In the genomic region with DNA sequence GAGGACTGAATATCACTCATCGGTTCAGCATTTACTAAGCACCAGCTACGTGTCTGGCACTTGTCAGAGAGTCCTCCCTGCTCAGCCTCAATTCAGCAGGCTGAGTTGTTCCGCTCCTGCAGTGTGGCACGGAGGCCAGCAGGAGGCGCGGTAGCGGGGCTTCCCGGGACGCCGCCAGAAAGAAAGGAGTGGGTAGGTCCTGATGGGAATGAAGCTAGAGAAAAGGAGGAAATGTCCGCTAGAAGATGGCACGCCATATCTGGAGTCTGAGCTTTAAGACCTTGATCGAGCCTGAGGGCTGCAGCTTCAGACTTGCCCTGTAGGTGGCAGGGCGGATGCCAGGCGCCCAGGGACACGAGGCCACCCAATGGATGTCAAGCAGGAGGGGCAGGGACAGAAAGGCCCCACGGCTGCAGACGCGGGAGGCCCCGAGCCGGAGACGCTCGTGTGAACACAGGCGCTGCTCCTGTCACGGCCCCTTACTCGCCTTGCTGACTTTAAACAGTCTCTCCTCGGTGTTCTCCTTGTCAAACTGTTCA, we compare ENCODE assay signal across 9 cellular contexts. TPM values are rescaled to one million over a fixed set of nuclear protein-coding genes. Genes with fewer than 3 reads are reported as not detected.
DNase-seq lines count a peak whose midpoint lies in the region; ATAC-seq, FAIRE-seq and TF ChIP-seq lines count a peak whose summit lies in the region.
"Had no signal": no experiment of that assay in that cellular context is flagged by ENCODE, and none has a peak within 500 bp of the region (broad histone marks: within the 10 kb centered on the region; RNA-seq: fewer than 3 reads in every experiment).

No MANE protein-coding gene starts in this region.

- H3K9me3 ChIP-seq in endothelial cell of umbilical vein (replicated peaks; ENCODE audit: control insufficient read depth, insufficient read depth, low read length) (no peaks in the 10 kb centered on the region), mucosa of rectum (ENCODE audit: control insufficient read depth in 2 of 2, low read length in 2 of 2) (no peaks in the 10 kb centered on the region)

- in situ Hi-C loops in Caki2 (cut with HindIII; ENCODE audit: low pct_unique_long_range_greater_than_20kb, low sequenced_read_pairs), result no loop called here

- H3K4me3 ChIP-seq in endothelial cell of umbilical vein (replicated peaks in 1 of 3; ENCODE audit: insufficient read depth in 1 of 3, low read depth in 1 of 3, low read length in 3 of 3), result no peak overlapping the region
- peak overlapping the region in 1 of 2 donors; percentile 1 for H3K4me3 ChIP-seq in mucosa of rectum (ENCODE audit: low read length in 2 of 2)

- BruUV-seq in endothelial cell of umbilical vein (replicated peaks; lab: Mats Ljungman, UMichigan), result no TSS peak

- H3K4me2 ChIP-seq in endothelial cell of umbilical vein (ENCODE audit: insufficient read depth, low read length), result no peak overlapping the region

- no peak for ATAC-seq in HG02763 (IDR thresholded peaks at IDR 0.05; ENCODE audit: unreplicated experiment)

- H3K9ac ChIP-seq in endothelial cell of umbilical vein (replicated peaks; ENCODE audit: extremely low read depth, insufficient read depth, low read length) (no peak overlapping the region), mucosa of rectum (ENCODE audit: low read depth in 1 of 2, low read length in 2 of 2) (peak overlapping the region in 1 of 2 donors; percentile 37)

- POLR2A ChIA-PET in activated CD4-positive, alpha-beta memory T cell treated with anti-CD3 and anti-CD28 coated beads, Interleukin-2, amount 10 ng/mL, durations not matched to agents 7 days and 5 days (lab: Charles Lee), result interaction anchor here (1.0 kb wide), 1 partner anchor 37 kb away, joined by 4 read pairs; no protein-coding TSS in a partner anchor
- POLR2A ChIA-PET in endothelial cell of umbilical vein (lab: Charles Lee), result interaction anchor here (0.7 to 1.2 kb wide), 3 partner anchors 36 to 166 kb away, joined by 3 to 10 read pairs (median 3); partner anchors contain the start of gene BPHL

- peak overlapping the region; percentile 12 for H2AFZ ChIP-seq in endothelial cell of umbilical vein (ENCODE audit: low read depth, low read length)

- no peaks in the 10 kb centered on the region for H3K4me1 Mint-ChIP-seq in activated CD4-positive, alpha-beta memory T cell treated with anti-CD3 and anti-CD28 coated beads, Interleukin-2, amount 10 ng/mL, durations not matched to agents 7 days and 5 days

- peak; percentile 97 for DNase-seq in Caki2 (ENCODE audit: low read depth)
- peak; percentile 52 for DNase-seq in H4 (ENCODE audit: low spot score)
- peak; percentile 83 to 91 for DNase-seq in NCI-H526 (lab: John Stamatoyannopoulos, UW)
- peak; percentile 48 for DNase-seq in activated CD4-positive, alpha-beta memory T cell treated with anti-CD3 and anti-CD28 coated beads, Interleukin-2, amount 10 ng/mL, durations not matched to agents 7 days and 5 days
- peak; percentile 92 for DNase-seq in endothelial cell of umbilical vein (ENCODE audit: low read depth, low spot score)
- DNase-seq in stimulated activated naive CD4-positive, alpha-beta T cell (lab: John Stamatoyannopoulos, UW), result peak in 4 of 6 experiments; percentile 9 to 22 (median 10)

- peak; percentile 97 for FAIRE-seq in endothelial cell of umbilical vein (lab: Jason Lieb, UNC)
- FAIRE-seq: colon had no signal

- no peaks in the 10 kb centered on the region for H3K79me2 ChIP-seq in endothelial cell of umbilical vein (ENCODE audit: control insufficient read depth, insufficient read depth, low read length)

- intact Hi-C loops in endothelial cell of umbilical vein (cut with micrococcal nuclease), result loop anchor here (1.0 kb wide), 5 partner anchors 18 to 106 kb away; no protein-coding TSS in a partner anchor

- no peaks in the 10 kb centered on the region for H3K9me1 ChIP-seq in endothelial cell of umbilical vein (replicated peaks; ENCODE audit: control insufficient read depth, extremely low read depth, insufficient read depth, low read length)

- no peak overlapping the region for H3K27ac Mint-ChIP-seq in activated CD4-positive, alpha-beta memory T cell treated with anti-CD3 and anti-CD28 coated beads, Interleukin-2, amount 10 ng/mL, durations not matched to agents 7 days and 5 days

- no peaks in the 10 kb centered on the region for H4K20me1 ChIP-seq in endothelial cell of umbilical vein (replicated peaks; ENCODE audit: control insufficient read depth, extremely low read depth, insufficient read depth, low read length)

- TF ChIP-seq POLR2A in endothelial cell of umbilical vein (IDR thresholded peaks at IDR 0.05; ENCODE audit: low read depth, low read length), result no peak

- H3K36me3 ChIP-seq in endothelial cell of umbilical vein (ENCODE audit: control insufficient read depth in 2 of 2, extremely low read depth in 1 of 2, insufficient read depth in 2 of 2, low read length in 2 of 2) (peaks cover 8 to 28% of the 10 kb centered on the region in 2 experiments), mucosa of rectum (ENCODE audit: control insufficient read depth in 2 of 2, insufficient read depth in 2 of 2, low read length in 2 of 2) (peaks cover 34 to 36% of the 10 kb centered on the region in 2 donors)

- dilution Hi-C loops in endothelial cell of umbilical vein (cut with MboI; ENCODE audit: extremely low pct_ligation_motif_present, low sequenced_read_pairs), result no loop called here

- no peak overlapping the region for H3K4me3 Mint-ChIP-seq in activated CD4-positive, alpha-beta memory T cell treated with anti-CD3 and anti-CD28 coated beads, Interleukin-2, amount 10 ng/mL, durations not matched to agents 7 days and 5 days

- peak; percentile 91 to 99 for TF ChIP-seq CTCF in endothelial cell of umbilical vein (IDR thresholded peaks at IDR 0.05; ENCODE audit: extremely low read depth in 1 of 2, insufficient read depth in 1 of 2, low read depth in 1 of 2, low read length in 2 of 2)

- peaks cover 13% of the 10 kb centered on the region for H3K27me3 Mint-ChIP-seq in activated CD4-positive, alpha-beta memory T cell treated with anti-CD3 and anti-CD28 coated beads, Interleukin-2, amount 10 ng/mL, durations not matched to agents 7 days and 5 days

- H3K27me3 ChIP-seq in endothelial cell of umbilical vein (ENCODE audit: control insufficient read depth in 2 of 2, insufficient read depth in 2 of 2, low read length in 2 of 2) (no peaks in the 10 kb centered on the region), mucosa of rectum (ENCODE audit: control insufficient read depth in 2 of 2, insufficient read depth in 2 of 2, low read length in 2 of 2) (no peaks in the 10 kb centered on the region)

- no peaks in the 10 kb centered on the region for H3K9me3 Mint-ChIP-seq in activated CD4-positive, alpha-beta memory T cell treated with anti-CD3 and anti-CD28 coated beads, Interleukin-2, amount 10 ng/mL, durations not matched to agents 7 days and 5 days

- peaks cover 3% of the 10 kb centered on the region for H3K4me1 ChIP-seq in endothelial cell of umbilical vein (ENCODE audit: control insufficient read depth, extremely low read depth, insufficient read depth, low read length)
- peaks cover 8 to 9% of the 10 kb centered on the region in 2 donors for H3K4me1 ChIP-seq in mucosa of rectum (ENCODE audit: control insufficient read depth in 2 of 2, insufficient read depth in 2 of 2, low read length in 2 of 2)

- CTCF ChIA-PET in activated CD4-positive, alpha-beta memory T cell treated with anti-CD3 and anti-CD28 coated beads, Interleukin-2, amount 10 ng/mL, durations not matched to agents 7 days and 5 days (lab: Charles Lee), result interaction anchor here (0.8 to 2.9 kb wide), 22 partner anchors 10 to 177 kb away, joined by 3 to 35 read pairs (median 6); partner anchors contain the start of genes RIPK1 and SERPINB1
- CTCF ChIA-PET in endothelial cell of umbilical vein (lab: Charles Lee), result interaction anchor here (0.7 to 10.3 kb wide), 52 partner anchors 8 to 214 kb away, joined by 3 to 331 read pairs (median 7); partner anchors contain the start of genes NQO2, RIPK1, SERPINB1 and SERPINB6

- H3K27ac ChIP-seq in endothelial cell of umbilical vein (ENCODE audit: insufficient read depth, low read depth, low read length) (no peak overlapping the region), mucosa of rectum (ENCODE audit: low read depth in 2 of 2, low read length in 2 of 2) (peak overlapping the region; percentile 0 to 39)

- H3K36me3 Mint-ChIP-seq in activated CD4-positive, alpha-beta memory T cell treated with anti-CD3 and anti-CD28 coated beads, Interleukin-2, amount 10 ng/mL, durations not matched to agents 7 days and 5 days (ENCODE audit: low read depth), result no peaks in the 10 kb centered on the region

RNA-seq across cellular contexts. Expression of gene SERPINB6, which starts 18.7 kb away (rescaled TPM):
- 149 and 154 TPM in 2 replicates for total RNA-seq in Caki2 (2014; rRNA removed; shearing (Covaris generic); ENCODE audit: low replicate concordance)
- total RNA-seq in H4 (2014; rRNA removed; shearing (Covaris generic)), result 107 and 115 TPM in 2 replicates
- total RNA-seq in activated CD4-positive, alpha-beta memory T cell treated with anti-CD3 and anti-CD28 coated beads, Interleukin-2, amount 10 ng/mL, durations not matched to agents 7 days and 5 days, result 10 to 100 TPM; 19.8 to 20.1 TPM
- 145 and 155 TPM in 2 replicates for total RNA-seq in endothelial cell of umbilical vein
- 148 and 151 TPM in 2 replicates for polyA plus RNA-seq in endothelial cell of umbilical vein
- 127 and 135 TPM in 2 replicates for polyA plus RNA-seq in endothelial cell of umbilical vein (2011; cell fraction: cytosol; rRNA removed)
- 173 and 181 TPM in 2 replicates for polyA plus RNA-seq in endothelial cell of umbilical vein (2011; cell fraction: nucleus; rRNA removed)
- 129 and 136 TPM in 2 replicates for polyA plus RNA-seq in endothelial cell of umbilical vein (2012)
- 120 and 126 TPM in 2 replicates for polyA minus RNA-seq in endothelial cell of umbilical vein
- 95.6 TPM for polyA minus RNA-seq in endothelial cell of umbilical vein (2011; cell fraction: cytosol; rRNA and poly(A)+ RNA removed)
- polyA minus RNA-seq in endothelial cell of umbilical vein (2011; cell fraction: nucleus; rRNA and poly(A)+ RNA removed), result 60.0 and 72.9 TPM in 2 replicates

RNA-seq across cellular contexts. Expression of gene NQO2, which starts 47.1 kb away (rescaled TPM):
- total RNA-seq in Caki2 (2014; rRNA removed; shearing (Covaris generic); ENCODE audit: low replicate concordance), result 68.5 and 87.8 TPM in 2 replicates
- 119 and 124 TPM in 2 replicates for total RNA-seq in H4 (2014; rRNA removed; shearing (Covaris generic))
- total RNA-seq in activated CD4-positive, alpha-beta memory T cell treated with anti-CD3 and anti-CD28 coated beads, Interleukin-2, amount 10 ng/mL, durations not matched to agents 7 days and 5 days, result 10 to 100 TPM; 37.7 to 38.4 TPM
- 27.6 and 31.6 TPM in 2 replicates for total RNA-seq in endothelial cell of umbilical vein
- polyA plus RNA-seq in endothelial cell of umbilical vein, result 44.1 and 48.0 TPM in 2 replicates
- 52.6 and 52.8 TPM in 2 replicates for polyA plus RNA-seq in endothelial cell of umbilical vein (2011; cell fraction: cytosol; rRNA removed)
- polyA plus RNA-seq in endothelial cell of umbilical vein (2011; cell fraction: nucleus; rRNA removed), result 25.0 and 26.4 TPM in 2 replicates
- 24.0 and 25.0 TPM in 2 replicates for polyA plus RNA-seq in endothelial cell of umbilical vein (2012)
- 34.7 and 35.6 TPM in 2 replicates for polyA minus RNA-seq in endothelial cell of umbilical vein
- polyA minus RNA-seq in endothelial cell of umbilical vein (2011; cell fraction: cytosol; rRNA and poly(A)+ RNA removed), result 57.5 TPM
- polyA minus RNA-seq in endothelial cell of umbilical vein (2011; cell fraction: nucleus; rRNA and poly(A)+ RNA removed), result 4.3 and 5.4 TPM in 2 replicates

RNA-seq across cellular contexts. Expression of gene SERPINB9, which starts 49.5 kb away (rescaled TPM):
- 0.75 and 2.6 TPM in 2 replicates for total RNA-seq in Caki2 (2014; rRNA removed; shearing (Covaris generic); ENCODE audit: low replicate concordance)
- total RNA-seq in H4 (2014; rRNA removed; shearing (Covaris generic)), result not detected in 2 replicates
- total RNA-seq in activated CD4-positive, alpha-beta memory T cell treated with anti-CD3 and anti-CD28 coated beads, Interleukin-2, amount 10 ng/mL, durations not matched to agents 7 days and 5 days, result 10 to 100 TPM; 50.0 to 51.3 TPM
- 37.0 and 58.0 TPM in 2 replicates for total RNA-seq in endothelial cell of umbilical vein
- polyA plus RNA-seq in endothelial cell of umbilical vein, result 47.3 and 51.6 TPM in 2 replicates
- 37.5 and 38.5 TPM in 2 replicates for polyA plus RNA-seq in endothelial cell of umbilical vein (2011; cell fraction: cytosol; rRNA removed)
- polyA plus RNA-seq in endothelial cell of umbilical vein (2011; cell fraction: nucleus; rRNA removed), result 32.0 and 44.9 TPM in 2 replicates
- 23.4 and 26.9 TPM in 2 replicates for polyA plus RNA-seq in endothelial cell of umbilical vein (2012)
- polyA minus RNA-seq in endothelial cell of umbilical vein, result 94.7 and 96.7 TPM in 2 replicates
- polyA minus RNA-seq in endothelial cell of umbilical vein (2011; cell fraction: cytosol; rRNA and poly(A)+ RNA removed), result not detected
- polyA minus RNA-seq in endothelial cell of umbilical vein (2011; cell fraction: nucleus; rRNA and poly(A)+ RNA removed), result 25.6 and 46.0 TPM in 2 replicates

Comparison
In these comparisons a context has a peak if more than half of its experiments do, and no peak if none do; other contexts are left out.
1. DNase-seq: peak in every context shown above with its lines; median percentile 97 in Caki2; 92 in endothelial cell of umbilical vein; 87 in NCI-H526; 52 in H4; 48 in activated CD4-positive, alpha-beta memory T cell treated with anti-CD3 and anti-CD28 coated beads, Interleukin-2, amount 10 ng/mL, durations not matched to agents 7 days and 5 days; 10 in stimulated activated naive CD4-positive, alpha-beta T cell.
2. RNA of gene SERPINB9, which starts 49.5 kb away (total RNA-seq): 50.0 to 51.3 TPM in activated CD4-positive, alpha-beta memory T cell treated with anti-CD3 and anti-CD28 coated beads, Interleukin-2, amount 10 ng/mL, durations not matched to agents 7 days and 5 days and 37.0 to 58.0 TPM in endothelial cell of umbilical vein; 0.75 to 2.6 TPM in Caki2 and not detected in H4; every median in the first group is over 10 times any median in the second.